In the genomic region with DNA sequence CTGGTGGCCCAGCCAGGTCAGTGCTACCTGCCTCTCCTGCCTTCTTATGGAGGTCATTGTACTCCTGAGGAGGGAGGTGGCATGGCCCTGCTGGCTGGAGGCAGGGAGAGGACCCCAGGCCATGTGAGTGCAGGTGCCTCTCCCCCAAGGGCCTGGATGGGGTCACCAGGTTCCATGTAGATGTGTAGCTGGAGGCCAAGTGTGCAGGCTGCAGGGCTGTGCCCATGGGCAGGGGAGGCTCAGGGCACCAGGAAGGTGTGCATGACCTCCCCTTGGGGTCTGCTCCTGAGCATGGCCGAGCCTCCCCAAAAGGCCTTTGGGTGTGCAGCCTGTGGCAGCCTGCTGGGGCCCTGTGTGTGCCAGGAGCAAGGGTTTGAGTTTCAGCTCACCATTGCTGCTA, we compare ENCODE assay signal across 36 cellular contexts.
"Had no signal": no experiment of that assay in that cellular context is flagged by ENCODE, and none has a peak within 500 bp of the region (broad histone marks: within the 10 kb centered on the region; RNA-seq: fewer than 3 reads in every experiment).

No MANE protein-coding gene starts in this region.

- H3K4me1 Mint-ChIP-seq: activated B cell treated with CpG ODN at 0.5 μM for 24 hours; activated CD4-positive, alpha-beta memory T cell treated with anti-CD3 and anti-CD28 coated beads, Interleukin-2, amount 10 ng/mL, durations not matched to agents 7 days and 5 days; activated CD4-positive, alpha-beta T cell treated with anti-CD3 and anti-CD28 coated beads, Interleukin-2, amount 10 ng/mL, durations not matched to agents 7 days and 5 days; activated CD8-positive, alpha-beta memory T cell treated with anti-CD3 and anti-CD28 coated beads, Interleukin-2, amount 10 ng/mL, durations not matched to agents 7 days and 5 days; activated T-helper 17 cell treated with anti-CD3 and anti-CD28 coated beads, Interleukin-2, amount 50 U/mL, for 72 hours; central memory CD8-positive, alpha-beta T cell had no signal

- H3K36me3 Mint-ChIP-seq: activated CD8-positive, alpha-beta memory T cell treated with anti-CD3 and anti-CD28 coated beads, Interleukin-2, amount 10 ng/mL, durations not matched to agents 7 days and 5 days; activated naive CD4-positive, alpha-beta T cell treated with anti-CD3 and anti-CD28 coated beads, Interleukin-2, amount 50 U/mL, for 72 hours; activated naive CD8-positive, alpha-beta T cell treated with anti-CD3 and anti-CD28 coated beads for 36 hours; brain had no signal

- H3K27me3 Mint-ChIP-seq: activated CD8-positive, alpha-beta memory T cell treated with anti-CD3 and anti-CD28 coated beads, Interleukin-2, amount 10 ng/mL, durations not matched to agents 7 days and 5 days; activated T-helper 17 cell treated with anti-CD3 and anti-CD28 coated beads, Interleukin-2, amount 50 U/mL, for 72 hours had no signal

- H3K27me3 ChIP-seq: adrenal gland, ascending aorta, cardiac muscle cell had no signal

- H3K4me1 ChIP-seq: adrenal gland, ascending aorta had no signal

- H3K4me3 Mint-ChIP-seq: activated B cell treated with CpG ODN at 0.5 μM for 24 hours; activated CD4-positive, alpha-beta memory T cell treated with anti-CD3 and anti-CD28 coated beads, Interleukin-2, amount 10 ng/mL, durations not matched to agents 7 days and 5 days; activated CD4-positive, alpha-beta T cell treated with anti-CD3 and anti-CD28 coated beads, Interleukin-2, amount 10 ng/mL, durations not matched to agents 7 days and 5 days; activated CD8-positive, alpha-beta memory T cell treated with anti-CD3 and anti-CD28 coated beads, Interleukin-2, amount 10 ng/mL, durations not matched to agents 7 days and 5 days; activated CD8-positive, alpha-beta T cell treated with anti-CD3 and anti-CD28 coated beads, Interleukin-2, amount 10 ng/mL, durations not matched to agents 7 days and 5 days; activated naive CD4-positive, alpha-beta T cell treated with anti-CD3 and anti-CD28 coated beads for 36 hours; activated naive CD8-positive, alpha-beta T cell treated with anti-CD3 and anti-CD28 coated beads for 36 hours; activated T-cell treated with anti-CD3 and anti-CD28 coated beads, Interleukin-2, amount 50 U/mL, for 24 hours; activated T-cell treated with anti-CD3 and anti-CD28 coated beads, Interleukin-2, amount 50 U/mL, for 72 hours; activated T-helper 1 cell treated with anti-CD3 and anti-CD28 coated beads, Interleukin-12 subunit alpha, Interleukin-12 subunit beta, Interleukin-2, Interleukin-4 antibody, amounts not matched to agents 30 ng/mL and 10 ng/mL and 1 ng/mL, durations not matched to agents 14 hours and 24 hours and 36 hours; activated T-helper 17 cell treated with anti-CD3 and anti-CD28 coated beads, Interleukin-2, amount 50 U/mL, for 72 hours; brain; central memory CD8-positive, alpha-beta T cell; T-helper 1 cell treated with Interleukin-12 subunit alpha and Interleukin-12 subunit beta and Interleukin-4 antibody, amounts not matched to agents 30 μg/mL and 1 μg/mL, for 36 hours; T-helper 2 cell treated with Interferon-gamma antibody and Interleukin-4, amounts not matched to agents 5 μg/mL and 100 μg/mL, for 36 hours had no signal

- H3K27ac ChIP-seq: adrenal gland, ascending aorta, cardiac muscle cell, VCaP had no signal

- DNase-seq: activated B cell treated with CpG ODN at 0.5 μM for 24 hours; activated CD4-positive, alpha-beta memory T cell treated with anti-CD3 and anti-CD28 coated beads, Interleukin-2, amount 10 ng/mL, durations not matched to agents 7 days and 5 days; activated CD4-positive, alpha-beta T cell treated with anti-CD3 and anti-CD28 coated beads for 4 hours; activated CD4-positive, alpha-beta T cell treated with anti-CD3 and anti-CD28 coated beads, Interleukin-2, amount 10 ng/mL, durations not matched to agents 7 days and 5 days; activated CD4-positive, alpha-beta T cell treated with anti-CD3 and anti-CD28 coated beads, Interleukin-2, amount 50 U/mL, for 48 hours; activated CD4-positive, CD25-positive, alpha-beta regulatory T cell treated with anti-CD3 and anti-CD28 coated beads, Interleukin-2, amount 50 U/mL, for 72 hours; activated CD8-positive, alpha-beta memory T cell treated with anti-CD3 and anti-CD28 coated beads for 24 hours; activated CD8-positive, alpha-beta memory T cell treated with anti-CD3 and anti-CD28 coated beads, Interleukin-2, amount 10 ng/mL, durations not matched to agents 7 days and 5 days; activated CD8-positive, alpha-beta memory T cell treated with anti-CD3 and anti-CD28 coated beads, Interleukin-2, amount 50 U/mL, for 48 hours; activated CD8-positive, alpha-beta T cell treated with anti-CD3 and anti-CD28 coated beads, Interleukin-2, amount 10 ng/mL, durations not matched to agents 7 days and 5 days; activated effector memory CD4-positive, alpha-beta T cell treated with anti-CD3 and anti-CD28 coated beads, Interleukin-2, amount 50 U/mL, for 16 hours; activated gamma-delta T cell treated with Interleukin-2 at 50 U/mL for 16 hours; activated naive CD4-positive, alpha-beta T cell; activated naive CD4-positive, alpha-beta T cell treated with anti-CD3 and anti-CD28 coated beads for 36 hours; activated naive CD4-positive, alpha-beta T cell treated with anti-CD3 and anti-CD28 coated beads, Interleukin-2, amount 50 U/mL, for 16 hours; activated naive CD8-positive, alpha-beta T cell treated with anti-CD3 and anti-CD28 coated beads for 36 hours; activated T-cell treated with anti-CD3 and anti-CD28 coated beads, Interleukin-2, amount 50 U/mL, for 24 hours; activated T-cell treated with anti-CD3 and anti-CD28 coated beads, Interleukin-2, amount 50 U/mL, for 72 hours; adrenal gland; amniotic stem cell; caudate nucleus; cerebellar nuclear complex; SW 1271; T-helper 1 cell; T-helper 2 cell; T-helper 9 cell had no signal

- H3K4me3 ChIP-seq: adrenal gland, ascending aorta, cardiac muscle cell had no signal

- H3K9me3 Mint-ChIP-seq: activated CD4-positive, alpha-beta memory T cell treated with anti-CD3 and anti-CD28 coated beads, Interleukin-2, amount 10 ng/mL, durations not matched to agents 7 days and 5 days; activated CD4-positive, alpha-beta T cell treated with anti-CD3 and anti-CD28 coated beads, Interleukin-2, amount 10 ng/mL, durations not matched to agents 7 days and 5 days; activated naive CD4-positive, alpha-beta T cell treated with anti-CD3 and anti-CD28 coated beads for 36 hours; activated naive CD4-positive, alpha-beta T cell treated with anti-CD3 and anti-CD28 coated beads, Interleukin-2, amount 50 U/mL, for 72 hours; activated naive CD8-positive, alpha-beta T cell treated with anti-CD3 and anti-CD28 coated beads for 36 hours; activated T-cell treated with anti-CD3 and anti-CD28 coated beads, Interleukin-2, amount 50 U/mL, for 24 hours; activated T-cell treated with anti-CD3 and anti-CD28 coated beads, Interleukin-2, amount 50 U/mL, for 72 hours; activated T-helper 1 cell treated with anti-CD3 and anti-CD28 coated beads, Interleukin-12 subunit alpha, Interleukin-12 subunit beta, Interleukin-2, Interleukin-4 antibody, amounts not matched to agents 30 ng/mL and 10 ng/mL and 1 ng/mL, durations not matched to agents 14 hours and 24 hours and 36 hours; activated T-helper 17 cell treated with anti-CD3 and anti-CD28 coated beads, Interleukin-2, amount 50 U/mL, for 72 hours; central memory CD8-positive, alpha-beta T cell; T-helper 1 cell treated with Interleukin-12 subunit alpha and Interleukin-12 subunit beta and Interleukin-4 antibody, amounts not matched to agents 30 μg/mL and 1 μg/mL, for 36 hours; T-helper 2 cell treated with Interferon-gamma antibody and Interleukin-4, amounts not matched to agents 5 μg/mL and 100 μg/mL, for 36 hours had no signal

- H3K27ac Mint-ChIP-seq: activated B cell treated with CpG ODN at 0.5 μM for 24 hours; activated CD4-positive, alpha-beta memory T cell treated with anti-CD3 and anti-CD28 coated beads, Interleukin-2, amount 10 ng/mL, durations not matched to agents 7 days and 5 days; activated CD4-positive, alpha-beta T cell treated with anti-CD3 and anti-CD28 coated beads, Interleukin-2, amount 10 ng/mL, durations not matched to agents 7 days and 5 days; activated CD8-positive, alpha-beta memory T cell treated with anti-CD3 and anti-CD28 coated beads, Interleukin-2, amount 10 ng/mL, durations not matched to agents 7 days and 5 days; activated CD8-positive, alpha-beta T cell treated with anti-CD3 and anti-CD28 coated beads, Interleukin-2, amount 10 ng/mL, durations not matched to agents 7 days and 5 days; activated naive CD4-positive, alpha-beta T cell treated with anti-CD3 and anti-CD28 coated beads for 36 hours; activated naive CD4-positive, alpha-beta T cell treated with anti-CD3 and anti-CD28 coated beads, Interleukin-2, amount 50 U/mL, for 72 hours; activated naive CD8-positive, alpha-beta T cell treated with anti-CD3 and anti-CD28 coated beads for 36 hours; activated T-cell treated with anti-CD3 and anti-CD28 coated beads, Interleukin-2, amount 50 U/mL, for 24 hours; activated T-cell treated with anti-CD3 and anti-CD28 coated beads, Interleukin-2, amount 50 U/mL, for 72 hours; activated T-helper 1 cell treated with anti-CD3 and anti-CD28 coated beads, Interleukin-12 subunit alpha, Interleukin-12 subunit beta, Interleukin-2, Interleukin-4 antibody, amounts not matched to agents 30 ng/mL and 10 ng/mL and 1 ng/mL, durations not matched to agents 14 hours and 24 hours and 36 hours; activated T-helper 17 cell treated with anti-CD3 and anti-CD28 coated beads, Interleukin-2, amount 50 U/mL, for 72 hours; T-helper 1 cell treated with Interleukin-12 subunit alpha and Interleukin-12 subunit beta and Interleukin-4 antibody, amounts not matched to agents 30 μg/mL and 1 μg/mL, for 36 hours; T-helper 2 cell treated with Interferon-gamma antibody and Interleukin-4, amounts not matched to agents 5 μg/mL and 100 μg/mL, for 36 hours had no signal

- ATAC-seq: activated CD8-positive, alpha-beta memory T cell treated with anti-CD3 and anti-CD28 coated beads, Interleukin-2, amount 10 ng/mL, durations not matched to agents 7 days and 5 days; activated CD8-positive, alpha-beta T cell treated with anti-CD3 and anti-CD28 coated beads, Interleukin-2, amount 10 ng/mL, durations not matched to agents 7 days and 5 days; activated naive CD4-positive, alpha-beta T cell treated with anti-CD3 and anti-CD28 coated beads, Interleukin-2, amount 50 U/mL, for 72 hours; activated T-cell treated with anti-CD3 and anti-CD28 coated beads, Interleukin-2, amount 50 U/mL, for 72 hours; activated T-helper 17 cell treated with anti-CD3 and anti-CD28 coated beads, Interleukin-2, amount 50 U/mL, for 72 hours had no signal

- H3K36me3 ChIP-seq: adrenal gland, ascending aorta, cardiac muscle cell had no signal
